19 cellular contexts compared by ENCODE assay signal in genomic region chr12:131432532-131433260, GRCh38.
DNase-seq lines count a peak whose midpoint lies in the region; ATAC-seq, FAIRE-seq and TF ChIP-seq lines count a peak whose summit lies in the region.
"Had no signal": no experiment of that assay in that cellular context is flagged by ENCODE, and none has a peak within 500 bp of the region (broad histone marks: within the 10 kb centered on the region; RNA-seq: fewer than 3 reads in every experiment).

No MANE protein-coding gene starts in this region.

- no peak for TF ChIP-seq CTCF in neural cell (IDR thresholded peaks at IDR 0.05; ENCODE audit: poor library complexity, severe bottlenecking)
- no peak for TF ChIP-seq CTCF in kidney (IDR thresholded peaks at IDR 0.05; ENCODE audit: borderline replicate concordance, extremely low read depth, insufficient read depth)

- H3K27me3 Mint-ChIP-seq in activated T-cell treated with anti-CD3 and anti-CD28 coated beads, Interleukin-2, amount 50 U/mL, for 24 hours = peaks cover 42% of the 10 kb centered on the region
- H3K27me3 Mint-ChIP-seq: activated CD4-positive, alpha-beta T cell treated with anti-CD3 and anti-CD28 coated beads, Interleukin-2, amount 10 ng/mL, durations not matched to agents 7 days and 5 days had no signal

- no peak overlapping the region for H3K4me3 Mint-ChIP-seq in activated T-cell treated with anti-CD3 and anti-CD28 coated beads, Interleukin-2, amount 50 U/mL, for 24 hours
- H3K4me3 Mint-ChIP-seq: activated CD4-positive, alpha-beta T cell treated with anti-CD3 and anti-CD28 coated beads, Interleukin-2, amount 10 ng/mL, durations not matched to agents 7 days and 5 days had no signal

- no peak for TF ChIP-seq RAD21 in neural cell (conservative IDR thresholded peaks at IDR 0.05)

- H3K27ac Mint-ChIP-seq in activated T-cell treated with anti-CD3 and anti-CD28 coated beads, Interleukin-2, amount 50 U/mL, for 24 hours = no peak overlapping the region
- H3K27ac Mint-ChIP-seq: activated CD4-positive, alpha-beta T cell treated with anti-CD3 and anti-CD28 coated beads, Interleukin-2, amount 10 ng/mL, durations not matched to agents 7 days and 5 days had no signal

- no peaks in the 10 kb centered on the region for H3K27me3 ChIP-seq in neural cell (ENCODE audit: insufficient read depth, low read depth, low read length)
- H3K27me3 ChIP-seq: adrenal gland had no signal

- H3K27ac ChIP-seq in neural cell (ENCODE audit: low read length) (no peak overlapping the region), kidney (ENCODE audit: low read depth in 2 of 2, low read length in 2 of 2) (no peak overlapping the region)
- H3K27ac ChIP-seq: adrenal gland, epithelial cell of prostate, heart right ventricle had no signal

- H3F3A ChIP-seq in neural cell (ENCODE audit: insufficient read depth, low read length, poor library complexity, severe bottlenecking) = no peaks in the 10 kb centered on the region

- H3K36me3 Mint-ChIP-seq in activated T-cell treated with anti-CD3 and anti-CD28 coated beads, Interleukin-2, amount 50 U/mL, for 24 hours (ENCODE audit: low read depth) = no peaks in the 10 kb centered on the region

- intact Hi-C loops in kidney (cut with DNase I) = no loop called here

- H3K4me1 ChIP-seq in kidney (ENCODE audit: control insufficient read depth in 1 of 2, insufficient read depth in 1 of 2, low read depth in 1 of 2, low read length in 2 of 2) = peaks cover 0 to 6% of the 10 kb centered on the region in 2 donors
- H3K4me1 ChIP-seq: adrenal gland, heart right ventricle had no signal

- H2AFZ ChIP-seq in neural cell (ENCODE audit: low read depth, low read length) = no peak overlapping the region

- no peak overlapping the region for H3K4me2 ChIP-seq in neural cell (ENCODE audit: low read length)

- FAIRE-seq in GM12891 (lab: Jason Lieb, UNC) = no peak
- no peak for FAIRE-seq in kidney (lab: Jason Lieb, UNC)

- no peaks in the 10 kb centered on the region for H3K79me2 ChIP-seq in neural cell (replicated peaks; ENCODE audit: insufficient read depth, low read length)

- no peaks in the 10 kb centered on the region for H3K4me1 Mint-ChIP-seq in activated T-cell treated with anti-CD3 and anti-CD28 coated beads, Interleukin-2, amount 50 U/mL, for 24 hours (ENCODE audit: low read depth)
- H3K4me1 Mint-ChIP-seq: activated CD4-positive, alpha-beta T cell treated with anti-CD3 and anti-CD28 coated beads, Interleukin-2, amount 10 ng/mL, durations not matched to agents 7 days and 5 days had no signal

- TF ChIP-seq EP300 in neural cell (conservative IDR thresholded peaks at IDR 0.05; ENCODE audit: poor library complexity, severe bottlenecking) = no peak

- ATAC-seq in GM19395 (IDR thresholded peaks at IDR 0.05; ENCODE audit: unreplicated experiment) = peak; percentile 53
- peak; percentile 79 for ATAC-seq in HG03342 (IDR thresholded peaks at IDR 0.05; ENCODE audit: unreplicated experiment)
- ATAC-seq: heart right ventricle, left colon, Right ventricle myocardium inferior had no signal

- no peak overlapping the region for H3K4me3 ChIP-seq in neural cell (ENCODE audit: low read length)
- H3K4me3 ChIP-seq in kidney (ENCODE audit: low read length in 2 of 2) = no peak overlapping the region
- H3K4me3 ChIP-seq: adrenal gland, heart right ventricle had no signal

- H3K36me3 ChIP-seq in neural cell (ENCODE audit: insufficient read depth, low read length) = no peaks in the 10 kb centered on the region
- no peaks in the 10 kb centered on the region for H3K36me3 ChIP-seq in kidney (ENCODE audit: control insufficient read depth in 1 of 2, insufficient read depth in 2 of 2, low read length in 2 of 2)
- H3K36me3 ChIP-seq: adrenal gland, heart right ventricle had no signal

- H3K9me2 ChIP-seq in neural cell (ENCODE audit: insufficient read depth, low read length) = no peaks in the 10 kb centered on the region

- peaks cover 2% of the 10 kb centered on the region for H3K9me3 Mint-ChIP-seq in activated T-cell treated with anti-CD3 and anti-CD28 coated beads, Interleukin-2, amount 50 U/mL, for 24 hours
- H3K9me3 Mint-ChIP-seq: activated CD4-positive, alpha-beta T cell treated with anti-CD3 and anti-CD28 coated beads, Interleukin-2, amount 10 ng/mL, durations not matched to agents 7 days and 5 days had no signal

- H3K9me3 ChIP-seq in neural cell (ENCODE audit: low read length) (no peaks in the 10 kb centered on the region), kidney (ENCODE audit: control insufficient read depth in 1 of 2, low read length in 2 of 2) (peaks cover 0 to 4% of the 10 kb centered on the region in 2 donors)
- H3K9me3 ChIP-seq: adrenal gland had no signal

- no peak for TF ChIP-seq POLR2A in GM12891 (IDR thresholded peaks at IDR 0.05; ENCODE audit: low read depth, low read length)

- H3K9ac ChIP-seq in neural cell (ENCODE audit: low read length) (peak overlapping the region; percentile 20), kidney (ENCODE audit: low read length in 2 of 2) (no peak overlapping the region)

- DNase-seq in GM12891 (ENCODE audit: insufficient read length, low spot score) = peak; percentile 44
- DNase-seq in kidney = no peak
- DNase-seq in NCI-H1105 treated with DMSO at 0.1 percent for 48 hours (lab: John Stamatoyannopoulos, UW) = no peak
- no peak for DNase-seq in COR-L47 (lab: John Stamatoyannopoulos, UW)
- DNase-seq in activated T-cell treated with anti-CD3 and anti-CD28 coated beads, Interleukin-2, amount 50 U/mL, for 24 hours = no peak
- DNase-seq: activated CD4-positive, alpha-beta T cell treated with anti-CD3 and anti-CD28 coated beads, Interleukin-2, amount 10 ng/mL, durations not matched to agents 7 days and 5 days; AML-193; heart right ventricle; left colon; NCI-H187 treated with DMSO at 0.1 percent for 48 hours; NCI-H82; stimulated activated CD4-positive, alpha-beta T cell treated with anti-CD3 and anti-CD28 coated beads, Interleukin-1b, Interleukin-23, amount 100 ng/mL, for 48 hours; T-helper 9 cell had no signal

- H4K20me1 ChIP-seq in neural cell (ENCODE audit: insufficient read depth) = no peaks in the 10 kb centered on the region

TF ChIP-seq in GM12891, 5 proteins besides CTCF, POLR2A, EP300 and RAD21:
- TF ChIP-seq POLR2AphosphoS5 (IDR thresholded peaks at IDR 0.05; ENCODE audit: low read depth, low read length) = no peak
- peak; percentile 49 for TF ChIP-seq SPI1 (IDR thresholded peaks at IDR 0.05; ENCODE audit: low read depth, low read length)
- peak; percentile 84 for TF ChIP-seq PAX5 (IDR thresholded peaks at IDR 0.05; ENCODE audit: insufficient read depth, low read length, severe bottlenecking)

TF ChIP-seq in neural cell, 6 proteins besides CTCF, POLR2A, EP300 and RAD21:
- no peak for TF ChIP-seq MXI1 (conservative IDR thresholded peaks at IDR 0.05; ENCODE audit: poor library complexity, severe bottlenecking)
- no peak for TF ChIP-seq TAF1 (IDR thresholded peaks at IDR 0.05; ENCODE audit: low read depth)
- no peak for TF ChIP-seq EZH2 (IDR thresholded peaks at IDR 0.05; ENCODE audit: borderline replicate concordance, insufficient read depth, low read length, poor library complexity, severe bottlenecking)
- TF ChIP-seq, protein P1, sequence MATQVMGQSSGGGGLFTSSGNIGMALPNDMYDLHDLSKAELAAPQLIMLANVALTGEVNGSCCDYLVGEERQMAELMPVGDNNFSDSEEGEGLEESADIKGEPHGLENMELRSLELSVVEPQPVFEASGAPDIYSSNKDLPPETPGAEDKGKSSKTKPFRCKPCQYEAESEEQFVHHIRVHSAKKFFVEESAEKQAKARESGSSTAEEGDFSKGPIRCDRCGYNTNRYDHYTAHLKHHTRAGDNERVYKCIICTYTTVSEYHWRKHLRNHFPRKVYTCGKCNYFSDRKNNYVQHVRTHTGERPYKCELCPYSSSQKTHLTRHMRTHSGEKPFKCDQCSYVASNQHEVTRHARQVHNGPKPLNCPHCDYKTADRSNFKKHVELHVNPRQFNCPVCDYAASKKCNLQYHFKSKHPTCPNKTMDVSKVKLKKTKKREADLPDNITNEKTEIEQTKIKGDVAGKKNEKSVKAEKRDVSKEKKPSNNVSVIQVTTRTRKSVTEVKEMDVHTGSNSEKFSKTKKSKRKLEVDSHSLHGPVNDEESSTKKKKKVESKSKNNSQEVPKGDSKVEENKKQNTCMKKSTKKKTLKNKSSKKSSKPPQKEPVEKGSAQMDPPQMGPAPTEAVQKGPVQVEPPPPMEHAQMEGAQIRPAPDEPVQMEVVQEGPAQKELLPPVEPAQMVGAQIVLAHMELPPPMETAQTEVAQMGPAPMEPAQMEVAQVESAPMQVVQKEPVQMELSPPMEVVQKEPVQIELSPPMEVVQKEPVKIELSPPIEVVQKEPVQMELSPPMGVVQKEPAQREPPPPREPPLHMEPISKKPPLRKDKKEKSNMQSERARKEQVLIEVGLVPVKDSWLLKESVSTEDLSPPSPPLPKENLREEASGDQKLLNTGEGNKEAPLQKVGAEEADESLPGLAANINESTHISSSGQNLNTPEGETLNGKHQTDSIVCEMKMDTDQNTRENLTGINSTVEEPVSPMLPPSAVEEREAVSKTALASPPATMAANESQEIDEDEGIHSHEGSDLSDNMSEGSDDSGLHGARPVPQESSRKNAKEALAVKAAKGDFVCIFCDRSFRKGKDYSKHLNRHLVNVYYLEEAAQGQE (IDR thresholded peaks at IDR 0.05; ENCODE audit: borderline replicate concordance) = no peak
- no peak for TF ChIP-seq POLR2AphosphoS5 (IDR thresholded peaks at IDR 0.05)
- no peak for TF ChIP-seq SMC3 (conservative IDR thresholded peaks at IDR 0.05; ENCODE audit: poor library complexity)
